In the genomic region with DNA sequence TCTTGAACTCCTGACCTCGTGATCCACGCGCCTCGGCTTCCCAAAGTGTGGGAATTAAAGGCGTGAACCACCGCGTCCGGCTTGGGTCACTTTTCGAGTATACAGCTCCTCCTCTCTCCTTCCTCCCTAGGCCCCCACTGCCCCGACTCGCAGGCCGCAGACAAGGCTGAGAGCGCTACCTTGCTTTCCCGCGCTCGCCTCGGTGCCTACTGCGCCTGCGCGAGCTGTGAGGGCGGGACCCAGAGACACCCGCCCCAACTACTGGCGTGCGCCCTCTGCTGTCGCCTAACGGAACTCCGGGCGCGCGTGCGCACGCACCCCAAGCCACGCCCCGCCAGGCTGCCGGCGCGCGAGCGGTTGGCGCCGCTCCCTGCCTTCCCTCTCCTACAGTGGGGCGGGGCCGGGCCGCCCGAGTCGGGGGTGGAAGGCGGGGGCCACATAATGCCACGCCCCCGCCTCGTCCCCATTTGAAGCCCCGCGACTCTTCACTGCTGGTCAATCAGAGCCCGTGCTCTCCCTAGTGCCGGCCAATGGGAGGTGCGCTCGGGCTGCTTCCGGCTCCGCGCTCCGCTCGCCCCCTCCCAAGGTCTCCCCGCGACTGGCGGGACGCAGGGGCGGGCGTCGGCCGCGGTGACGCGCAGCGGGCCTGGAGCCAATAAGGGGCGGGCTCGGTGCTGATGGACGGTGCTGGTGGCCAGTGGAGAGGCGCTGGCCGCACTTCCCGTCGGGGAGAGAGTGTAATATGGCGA, we compare ENCODE assay signal across 8 cellular contexts. TPM values are rescaled to one million over a fixed set of nuclear protein-coding genes. Genes with fewer than 3 reads are reported as not detected.
DNase-seq lines count a peak whose midpoint lies in the region; ATAC-seq and TF ChIP-seq lines count a peak whose summit lies in the region.

A gene (plus strand): TSS at position 730 of the 749 bp plus-strand sequence. CDS start 13 bp downstream, at position 743.

- H3K4me3 ChIP-seq in prostate gland (peak within 1 kb of the TSS; percentile 97), urinary bladder (ENCODE audit: low read depth, low read length) (peak within 1 kb of the TSS; percentile 63)

- H3K36me3 Mint-ChIP-seq in T-helper 17 cell (ENCODE audit: low read depth): peaks cover 2% of the 10 kb centered on the region

- H3K27ac ChIP-seq in prostate gland (peak within 1 kb of the TSS; percentile 93 to 98), urinary bladder (ENCODE audit: low read depth) (peak within 1 kb of the TSS; percentile 91)

- H3K36me3 ChIP-seq in prostate gland (no peaks in the 10 kb centered on the region), urinary bladder (ENCODE audit: insufficient read depth) (no peaks in the 10 kb centered on the region)

- WGBS in prostate gland: 1% methylated on average over 81 of the region's 81 CpGs
- WGBS in urinary bladder: under 1% methylated on average over 81 of the region's 81 CpGs

- ATAC-seq in GM18498 (IDR thresholded peaks at IDR 0.05; ENCODE audit: unreplicated experiment) (peak; percentile 91), HG02938 (IDR thresholded peaks at IDR 0.05; ENCODE audit: unreplicated experiment) (peak; percentile 82), T-helper 17 cell (peak; percentile 91), left ventricle myocardium superior (peak; percentile 97)

- H3K4me3 Mint-ChIP-seq in T-helper 17 cell: peak within 1 kb of the TSS; percentile 97

- no peaks in the 10 kb centered on the region for H3K27me3 Mint-ChIP-seq in T-helper 17 cell

- peaks cover 5% of the 10 kb centered on the region for H3K4me1 ChIP-seq in prostate gland (replicated peaks)
- no peaks in the 10 kb centered on the region for H3K4me1 ChIP-seq in urinary bladder (ENCODE audit: insufficient read depth)

- H3K9me3 ChIP-seq in T-helper 17 cell (ENCODE audit: control insufficient read depth, low read length, poor library complexity, severe bottlenecking): no peaks in the 10 kb centered on the region
- no peaks in the 10 kb centered on the region for H3K9me3 ChIP-seq in prostate gland

- intact Hi-C loops in left ventricle myocardium superior (cut with micrococcal nuclease) (no loop called here), prostate gland (cut with DNase I) (loop anchor here (2.0 to 5.0 kb wide), 3 partner anchors 34 to 71 kb away; a partner anchor contains a TSS)

- H3K27me3 ChIP-seq in prostate gland (replicated peaks; ENCODE audit: insufficient read depth): no peaks in the 10 kb centered on the region

- TF ChIP-seq CTCF in prostate gland (IDR thresholded peaks at IDR 0.05): peak; percentile 92 to 100 (median 99)

- peak within 1 kb of the TSS; percentile 93 for H3K27ac Mint-ChIP-seq in T-helper 17 cell

- peak; percentile 7 for TF ChIP-seq POLR2A in prostate gland (IDR thresholded peaks at IDR 0.05)

- H3K4me1 Mint-ChIP-seq in T-helper 17 cell: peaks cover 24% of the 10 kb centered on the region

- DNase-seq in NCI-H1694 treated with DMSO at 0.1 percent for 48 hours (lab: John Stamatoyannopoulos, UW) (peak; percentile 93), T-helper 17 cell (peak; percentile 99 to 100 (median 99)), amygdala (lab: John Stamatoyannopoulos, UW) (peak; percentile 95 to 100 (median 99)), left ventricle myocardium superior (peak; percentile 99), prostate gland (ENCODE audit: low spot score) (peak; percentile 99)

RNA-seq across cellular contexts. Expression of the gene that starts here (rescaled TPM):
- total RNA-seq in T-helper 17 cell (100 to 1,000 TPM in 1 of 2 donors, 10 to 100 TPM in 1; 97.5 to 105 TPM), left ventricle myocardium superior (16.4 TPM), prostate gland (10 to 100 TPM; 67.8 to 70.5 TPM), urinary bladder (69.5 TPM)
- polyA plus RNA-seq in urinary bladder: 43.6 TPM

Comparison
In these comparisons a context has a peak if more than half of its experiments do, and no peak if none do; other contexts are left out.
1. Peak in every context shown above with its lines: DNase-seq, ATAC-seq, H3K4me3 ChIP-seq and H3K27ac ChIP-seq.